19 cellular contexts compared by ENCODE assay signal in genomic region chr22:49592780-49593501, GRCh38.
A peak's percentile ranks its signal among the peaks of the same experiment; 100 is the strongest.
DNase-seq lines count a peak whose midpoint lies in the region; ATAC-seq and TF ChIP-seq lines count a peak whose summit lies in the region.
"Had no signal": no experiment of that assay in that cellular context is flagged by ENCODE, and none has a peak within 500 bp of the region (broad histone marks: within the 10 kb centered on the region; RNA-seq: fewer than 3 reads in every experiment).

No MANE protein-coding gene starts in this region.

- H3K79me2 ChIP-seq in parathyroid adenoma, result no peaks in the 10 kb centered on the region

- ATAC-seq in GM19452 (IDR thresholded peaks at IDR 0.05; ENCODE audit: unreplicated experiment), result no peak
- no peak for ATAC-seq in GM18517 (IDR thresholded peaks at IDR 0.05; ENCODE audit: unreplicated experiment)
- ATAC-seq in sciatic nerve, result no peak

- no peak overlapping the region for H3K9ac ChIP-seq in parathyroid adenoma

- intact Hi-C loops in sciatic nerve (cut with DNase I), result no loop called here

- no peak for TF ChIP-seq CTCF in parathyroid adenoma (IDR thresholded peaks at IDR 0.05)

- H3K27ac ChIP-seq in parathyroid adenoma, result peak overlapping the region; percentile 1
- H3K27ac ChIP-seq: SJSA1 had no signal

- no peaks in the 10 kb centered on the region for H3K4me1 ChIP-seq in parathyroid adenoma
- H3K4me1 ChIP-seq: Caco-2, SJSA1 had no signal

- no peaks in the 10 kb centered on the region for H3K9me3 ChIP-seq in parathyroid adenoma (ENCODE audit: control insufficient read depth, low read length)
- H3K9me3 ChIP-seq: Caco-2 had no signal

- DNase-seq in HT1080 (ENCODE audit: low read depth) (peak; percentile 10), RKO (ENCODE audit: low spot score) (peak; percentile 3), islet precursor cell (peak; percentile 52), sciatic nerve (ENCODE audit: low spot score) (no peak)
- DNase-seq: CD4-positive, CD25-positive, alpha-beta regulatory T cell; DMS153; EL; H7; Karpas-422; MM.1S; NCI-H1092 treated with DMSO at 0.1 percent for 48 hours; NCI-H1694; NCI-H526 treated with DMSO at 0.1 percent for 48 hours; RPMI8226 had no signal

- H3K27me3 ChIP-seq in parathyroid adenoma (ENCODE audit: control insufficient read depth, insufficient read depth, low read length), result no peaks in the 10 kb centered on the region
- H3K27me3 ChIP-seq: SJSA1 had no signal

- no peak overlapping the region for H3K4me2 ChIP-seq in parathyroid adenoma (ENCODE audit: low read length)

- no peak overlapping the region for H2AFZ ChIP-seq in parathyroid adenoma

- H3K36me3 ChIP-seq in parathyroid adenoma (ENCODE audit: control insufficient read depth, insufficient read depth, low read length), result no peaks in the 10 kb centered on the region
- H3K36me3 ChIP-seq: SJSA1 had no signal

- H3K4me3 ChIP-seq in parathyroid adenoma (ENCODE audit: low read depth, low read length), result no peak overlapping the region
- H3K4me3 ChIP-seq: SJSA1 had no signal
